Comparison of ENCODE assay signal across 8 cellular contexts in the genomic region with DNA sequence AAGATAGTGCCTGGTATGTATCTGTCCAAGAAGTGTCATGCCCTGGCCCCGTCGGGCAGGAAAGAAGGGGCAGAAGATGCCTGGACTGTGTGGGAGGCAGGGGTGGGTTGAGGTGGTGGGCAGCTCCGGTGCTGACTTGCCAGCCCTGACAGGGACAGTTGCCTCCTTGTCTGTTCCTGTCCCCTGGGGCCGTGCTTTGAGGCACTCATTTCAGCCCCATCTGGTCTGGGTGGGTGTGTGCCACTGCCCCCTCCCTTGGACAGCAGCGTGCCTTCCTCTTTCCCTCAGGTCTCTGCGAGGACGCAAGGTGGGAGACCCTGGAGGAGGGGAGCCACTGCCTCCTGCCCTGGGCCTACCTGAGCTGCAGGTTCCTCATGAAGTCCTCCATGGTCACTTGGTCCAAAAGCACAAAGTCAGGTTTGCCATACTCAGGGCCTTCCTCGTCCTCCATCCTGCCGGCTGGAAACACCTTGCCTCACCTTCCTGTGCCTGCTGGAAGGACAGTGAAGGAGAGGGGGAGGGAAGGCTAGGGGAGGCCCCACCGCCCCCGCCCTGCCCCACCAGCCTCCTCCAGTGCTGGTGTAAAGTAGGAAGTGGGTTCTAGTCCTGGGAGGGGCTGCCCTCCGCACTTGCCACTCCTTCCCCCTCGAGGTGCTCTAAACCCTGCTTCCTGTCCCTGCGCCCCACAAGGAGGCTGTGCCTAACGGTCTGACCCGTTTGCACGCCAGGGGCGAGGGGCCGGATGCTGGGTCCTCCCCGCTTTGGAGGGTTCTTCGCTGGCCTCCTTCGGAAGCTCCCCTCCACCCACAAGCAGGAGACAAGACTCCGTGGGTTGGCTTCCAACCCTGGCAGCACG. TPM values are rescaled to one million over a fixed set of nuclear protein-coding genes. Genes with fewer than 3 reads are reported as not detected.
DNase-seq lines count a peak whose midpoint lies in the region; ATAC-seq and TF ChIP-seq lines count a peak whose summit lies in the region.

TSS of gene MYO1G (minus strand) at position 505 of the 856 bp plus-strand sequence. CDS start at position 451, 54 bp downstream.

- no peak for TF ChIP-seq CTCF in natural killer cell (IDR thresholded peaks at IDR 0.05)
- TF ChIP-seq CTCF in thyroid gland (IDR thresholded peaks at IDR 0.05): no peak

- WGBS in thyroid gland, 2 donors: 78 to 84% methylated on average over 15 to 18 of the region's 24 CpGs

- POLR2A ChIA-PET in T-cell (lab: Charles Lee): interaction anchor here (0.6 to 1.2 kb wide), 6 partner anchors 19 to 401 kb away, joined by 3 to 6 read pairs (median 4); partner anchors contain the start of gene CCM2 (in 1 of the 2)

- peak within 1 kb of the TSS; percentile 96 for H3K27ac Mint-ChIP-seq in T-cell
- peak within 1 kb of the TSS; percentile 96 to 99 for H3K27ac Mint-ChIP-seq in activated naive CD4-positive, alpha-beta T cell treated with anti-CD3 and anti-CD28 coated beads, Interleukin-2, amount 50 U/mL, for 72 hours
- peak within 1 kb of the TSS; percentile 95 to 99 for H3K27ac Mint-ChIP-seq in natural killer cell

- H3K9me3 ChIP-seq in thyroid gland (no peaks in the 10 kb centered on the region), HAP-1 (no peaks in the 10 kb centered on the region)

- H3K27ac ChIP-seq in thyroid gland: peak within 1 kb of the TSS; percentile 14 to 81 (median 72)

- in situ Hi-C loops in HAP-1 (cut with MboI; ENCODE audit: low sequenced_read_pairs): no loop called here

- H3K36me3 ChIP-seq in thyroid gland (peaks cover 7 to 11% of the 10 kb centered on the region in 2 donors), HAP-1 (replicated peaks) (peaks cover 31% of the 10 kb centered on the region)

- DNase-seq in T-cell (peak; percentile 73 to 94 (median 88)), natural killer cell (peak; percentile 74), thyroid gland (peak; percentile 23 to 29), NCI-H69 (lab: John Stamatoyannopoulos, UW) (no peak), HAP-1 (ENCODE audit: low spot score in 2 of 2) (no peak)
- DNase-seq in activated naive CD4-positive, alpha-beta T cell treated with anti-CD3 and anti-CD28 coated beads, Interleukin-2, amount 50 U/mL, for 72 hours (ENCODE audit: low spot score in 2 of 2): peak; percentile 81 to 95

- intact Hi-C loops in natural killer cell (cut with micrococcal nuclease): loop anchor here (2.0 to 5.0 kb wide), 4 partner anchors 22 to 346 kb away; partner anchors contain the start of genes CCM2 and H2AZ2
- intact Hi-C loops in thyroid gland (cut with DNase I): no loop called here

- H3K4me3 ChIP-seq in thyroid gland (replicated peaks in 1 of 3): no peak within 1 kb of the TSS
- H3K4me3 ChIP-seq in HAP-1: no peak within 1 kb of the TSS

- H3K27me3 Mint-ChIP-seq in T-cell: no peaks in the 10 kb centered on the region
- no peaks in the 10 kb centered on the region for H3K27me3 Mint-ChIP-seq in natural killer cell (ENCODE audit: low read depth in 2 of 2)

- H3K4me3 Mint-ChIP-seq in T-cell (peak within 1 kb of the TSS; percentile 88 to 99 (median 95)), natural killer cell (peak within 1 kb of the TSS; percentile 97)

- TF ChIP-seq POLR2A in thyroid gland (IDR thresholded peaks at IDR 0.05): no peak

- H3K4me1 Mint-ChIP-seq in T-cell: peaks cover 73 to 93% (median 83%) of the 10 kb centered on the region in 3 donors
- H3K4me1 Mint-ChIP-seq in natural killer cell: peaks cover 52 to 67% of the 10 kb centered on the region in 2 donors

- ATAC-seq in GM18520 (IDR thresholded peaks at IDR 0.05; ENCODE audit: unreplicated experiment) (peak; percentile 38), HG02973 (IDR thresholded peaks at IDR 0.05; ENCODE audit: unreplicated experiment) (peak; percentile 48), T-cell (replicated peaks in 1 of 4) (peak; percentile 85 to 87 (median 86)), natural killer cell (peak; percentile 73 to 89 (median 86))
- ATAC-seq in activated naive CD4-positive, alpha-beta T cell treated with anti-CD3 and anti-CD28 coated beads, Interleukin-2, amount 50 U/mL, for 72 hours: peak; percentile 69 to 74

- CTCF ChIA-PET in T-cell (lab: Charles Lee): interaction anchor here in 1 of 2 donors (0.8 to 1.1 kb wide), 2 partner anchors 22 kb away, joined by 3 to 4 read pairs; no protein-coding TSS in a partner anchor

- H3K36me3 Mint-ChIP-seq in T-cell (peaks cover 29% of the 10 kb centered on the region), natural killer cell (no peaks in the 10 kb centered on the region)
- H3K36me3 Mint-ChIP-seq in activated naive CD4-positive, alpha-beta T cell treated with anti-CD3 and anti-CD28 coated beads, Interleukin-2, amount 50 U/mL, for 72 hours: peaks cover 53 to 66% of the 10 kb centered on the region in 2 donors

- H3K4me1 ChIP-seq in thyroid gland (peaks cover 38 to 81% of the 10 kb centered on the region in 2 donors), HAP-1 (no peaks in the 10 kb centered on the region; the same call in 1 of the 2 replicates)

- H3K27me3 ChIP-seq in thyroid gland (no peaks in the 10 kb centered on the region), HAP-1 (ENCODE audit: low read depth) (no peaks in the 10 kb centered on the region)

- no peaks in the 10 kb centered on the region for H3K9me3 Mint-ChIP-seq in T-cell
- no peaks in the 10 kb centered on the region for H3K9me3 Mint-ChIP-seq in activated naive CD4-positive, alpha-beta T cell treated with anti-CD3 and anti-CD28 coated beads, Interleukin-2, amount 50 U/mL, for 72 hours
- no peaks in the 10 kb centered on the region for H3K9me3 Mint-ChIP-seq in natural killer cell

RNA-seq across cellular contexts. Expression of gene MYO1G, which starts in this region (rescaled TPM):
- total RNA-seq in T-cell (100 to 1,000 TPM; 183 to 272 (median 192) TPM), natural killer cell (100 to 1,000 TPM; 371 to 470 (median 429) TPM), thyroid gland (1 to 10 TPM in 3 of 4 donors, under 1 TPM in 1; 0.78 to 3.8 (median 2.0) TPM)
- total RNA-seq in activated naive CD4-positive, alpha-beta T cell treated with anti-CD3 and anti-CD28 coated beads, Interleukin-2, amount 50 U/mL, for 72 hours: 100 to 1,000 TPM; 361 to 532 TPM

Comparison
In these comparisons a context has a peak if more than half of its experiments do, and no peak if none do; other contexts are left out.
1. RNA of gene MYO1G (total RNA-seq): 361 to 532 TPM in activated naive CD4-positive, alpha-beta T cell treated with anti-CD3 and anti-CD28 coated beads, Interleukin-2, amount 50 U/mL, for 72 hours, 371 to 470 TPM in natural killer cell and 183 to 272 TPM in T-cell; 0.78 to 3.8 TPM in thyroid gland; every median in the first group is over 10 times any median in the second.
2. DNase-seq: peak in T-cell (34 of 34), activated naive CD4-positive, alpha-beta T cell treated with anti-CD3 and anti-CD28 coated beads, Interleukin-2, amount 50 U/mL, for 72 hours (2 of 2), natural killer cell (single experiment) and thyroid gland (2 of 2); none in NCI-H69 (single experiment) and HAP-1 (0 of 2).
3. Peak in every context shown above with its lines, with median percentiles within 50 percentile points of each other: ATAC-seq and H3K27ac Mint-ChIP-seq.